In genomic region chr6:90183587-90184333, GRCh38 we compare ENCODE assay signal across 20 cellular contexts.
DNase-seq lines count a peak whose midpoint lies in the region; ATAC-seq and TF ChIP-seq lines count a peak whose summit lies in the region.
"Had no signal": no experiment of that assay in that cellular context is flagged by ENCODE, and none has a peak within 500 bp of the region (broad histone marks: within the 10 kb centered on the region; RNA-seq: fewer than 3 reads in every experiment).

No MANE protein-coding gene starts in this region.

- peaks cover 21% of the 10 kb centered on the region for H3K36me3 Mint-ChIP-seq in activated CD4-positive, alpha-beta T cell treated with anti-CD3 and anti-CD28 coated beads, Interleukin-2, amount 10 ng/mL, durations not matched to agents 24 days and 14 days (ENCODE audit: low read depth)

- TF ChIP-seq RAD21 in SK-N-SH (IDR thresholded peaks at IDR 0.05; ENCODE audit: low read length): 0 out of 2 replicates have a peak, but pooled peaks have one; percentile 4

- H3K36me3 ChIP-seq in SK-N-SH (replicated peaks in 1 of 2; ENCODE audit: control insufficient read depth in 1 of 2, insufficient read depth in 2 of 2, low read length in 1 of 2) (no peaks in the 10 kb centered on the region), hepatocyte (replicated peaks; ENCODE audit: insufficient read depth, low read depth) (no peaks in the 10 kb centered on the region)
- H3K36me3 ChIP-seq: vagina had no signal

- H3K9me2 ChIP-seq in SK-N-SH: no peaks in the 10 kb centered on the region
- no peaks in the 10 kb centered on the region for H3K9me2 ChIP-seq in hepatocyte (replicated peaks; ENCODE audit: insufficient read depth)

- H3K9me3 Mint-ChIP-seq in activated CD4-positive, alpha-beta T cell treated with anti-CD3 and anti-CD28 coated beads, Interleukin-2, amount 10 ng/mL, durations not matched to agents 24 days and 14 days: no peaks in the 10 kb centered on the region
- H3K9me3 Mint-ChIP-seq: effector memory CD8-positive, alpha-beta T cell had no signal

- ATAC-seq in GM21723 (IDR thresholded peaks at IDR 0.05; ENCODE audit: unreplicated experiment) (no peak), GM21786 (IDR thresholded peaks at IDR 0.05; ENCODE audit: unreplicated experiment) (no peak)
- ATAC-seq: effector memory CD8-positive, alpha-beta T cell had no signal

- H3F3A ChIP-seq in SK-N-SH (replicated peaks; ENCODE audit: insufficient read depth): no peaks in the 10 kb centered on the region

- POLR2A ChIA-PET in SK-N-SH (lab: Yijun Ruan, JAX): no interaction called here

- H4K20me1 ChIP-seq in SK-N-SH (ENCODE audit: insufficient read depth): no peaks in the 10 kb centered on the region
- H4K20me1 ChIP-seq in hepatocyte (ENCODE audit: insufficient read depth, poor library complexity, severe bottlenecking): no peaks in the 10 kb centered on the region

- peak overlapping the region; percentile 70 for H3K27ac Mint-ChIP-seq in activated CD4-positive, alpha-beta T cell treated with anti-CD3 and anti-CD28 coated beads, Interleukin-2, amount 10 ng/mL, durations not matched to agents 24 days and 14 days
- H3K27ac Mint-ChIP-seq: effector memory CD8-positive, alpha-beta T cell had no signal

- peak overlapping the region; percentile 28 for H3K4me3 Mint-ChIP-seq in activated CD4-positive, alpha-beta T cell treated with anti-CD3 and anti-CD28 coated beads, Interleukin-2, amount 10 ng/mL, durations not matched to agents 24 days and 14 days
- H3K4me3 Mint-ChIP-seq: effector memory CD8-positive, alpha-beta T cell had no signal

- H3K9ac ChIP-seq in SK-N-SH: no peak overlapping the region

- H3K27ac ChIP-seq in SK-N-SH (ENCODE audit: low read depth in 2 of 2, low read length in 1 of 2) (peak overlapping the region in 1 of 2 experiments; percentile 75; a peak in 2 of 4 replicates), hepatocyte (peak overlapping the region; percentile 66)
- H3K27ac ChIP-seq: vagina had no signal

- H3K79me2 ChIP-seq in SK-N-SH (ENCODE audit: insufficient read depth) (no peaks in the 10 kb centered on the region), hepatocyte (no peaks in the 10 kb centered on the region)

- WGBS in SK-N-SH (ENCODE audit: low lambda C conversion rate): 83% methylated on average over 3 of the region's 3 CpGs
- 38% methylated on average over 3 of the region's 3 CpGs for WGBS in hepatocyte (ENCODE audit: low lambda C conversion rate, missing lambda C conversion rate)

- TF ChIP-seq EP300 in SK-N-SH (IDR thresholded peaks at IDR 0.05; ENCODE audit: borderline replicate concordance in 1 of 2, low read depth in 1 of 2, low read length in 1 of 2): no peak

- peaks cover 0 to 27% of the 10 kb centered on the region in 2 experiments; a peak in 2 of 4 replicates for H3K4me1 ChIP-seq in SK-N-SH (ENCODE audit: control insufficient read depth in 1 of 2, insufficient read depth in 2 of 2, low read depth in 1 of 2, low read length in 1 of 2)
- peaks cover 37% of the 10 kb centered on the region for H3K4me1 ChIP-seq in hepatocyte (ENCODE audit: insufficient read depth)

- H3K4me2 ChIP-seq in SK-N-SH (no peak overlapping the region), hepatocyte (peak overlapping the region; percentile 26)

- TF ChIP-seq CTCF in SK-N-SH (IDR thresholded peaks at IDR 0.05) (no peak), hepatocyte (IDR thresholded peaks at IDR 0.05; ENCODE audit: poor library complexity) (no peak)

- H3K27me3 Mint-ChIP-seq in activated CD4-positive, alpha-beta T cell treated with anti-CD3 and anti-CD28 coated beads, Interleukin-2, amount 10 ng/mL, durations not matched to agents 24 days and 14 days: no peaks in the 10 kb centered on the region
- H3K27me3 Mint-ChIP-seq: effector memory CD8-positive, alpha-beta T cell had no signal

- H3K4me3 ChIP-seq in SK-N-SH (ENCODE audit: low read depth in 2 of 2, low read length in 1 of 2) (no peak overlapping the region), hepatocyte (no peak overlapping the region)
- H3K4me3 ChIP-seq: vagina had no signal

- H2AFZ ChIP-seq in SK-N-SH (ENCODE audit: low read depth): no peak overlapping the region
- H2AFZ ChIP-seq in hepatocyte: no peak overlapping the region

- H3K27me3 ChIP-seq in SK-N-SH (ENCODE audit: insufficient read depth) (no peaks in the 10 kb centered on the region), hepatocyte (no peaks in the 10 kb centered on the region)
- H3K27me3 ChIP-seq: vagina had no signal

- CTCF ChIA-PET in SK-N-SH (lab: Yijun Ruan, JAX): interaction anchor here (0.7 to 1.5 kb wide), 4 partner anchors 10 to 243 kb away, joined by 3 to 5 read pairs (median 4); no protein-coding TSS in a partner anchor

- peaks cover 57% of the 10 kb centered on the region for H3K4me1 Mint-ChIP-seq in activated CD4-positive, alpha-beta T cell treated with anti-CD3 and anti-CD28 coated beads, Interleukin-2, amount 10 ng/mL, durations not matched to agents 24 days and 14 days

- DNase-seq in activated CD4-positive, alpha-beta T cell treated with anti-CD3 and anti-CD28 coated beads, Interleukin-2, amount 10 ng/mL, durations not matched to agents 24 days and 14 days: no peak
- no peak for DNase-seq in activated CD4-positive, alpha-beta T cell treated with anti-CD3 and anti-CD28 coated beads, Interleukin-2, amount 50 U/mL, for 4 hours
- DNase-seq in SK-N-SH: no peak
- peak; percentile 55 for DNase-seq in hepatocyte (ENCODE audit: low spot score)
- peak; percentile 97 for DNase-seq in renal cortical epithelial cell (ENCODE audit: low read depth)
- no peak for DNase-seq in 8988T
- DNase-seq: ACHN; activated CD8-positive, alpha-beta memory T cell treated with anti-CD3 and anti-CD28 coated beads, Interleukin-2, amount 50 U/mL, for 48 hours; aorta; DMS79; effector memory CD8-positive, alpha-beta T cell; foreskin melanocyte; KBM-7; NCI-H1436; NCI-H524; nucleus accumbens; stimulated activated CD4-positive, alpha-beta T cell treated with anti-CD3 and anti-CD28 coated beads, Interleukin-15, amount 100 ng/mL, for 24 hours had no signal

- intact Hi-C loops in activated CD4-positive, alpha-beta T cell treated with anti-CD3 and anti-CD28 coated beads, Interleukin-2, amount 10 ng/mL, durations not matched to agents 24 days and 14 days (cut with micrococcal nuclease): no loop called here

- no peaks in the 10 kb centered on the region for H3K9me3 ChIP-seq in SK-N-SH
- no peaks in the 10 kb centered on the region for H3K9me3 ChIP-seq in hepatocyte (ENCODE audit: low read depth)
- H3K9me3 ChIP-seq: vagina had no signal

TF ChIP-seq in SK-N-SH, 30 proteins besides CTCF, POLR2A, EP300 and RAD21:
- TF ChIP-seq MAX (IDR thresholded peaks at IDR 0.05; ENCODE audit: low read depth) (no peak), GABPA (IDR thresholded peaks at IDR 0.05; ENCODE audit: low read depth) (no peak), SMC3 (IDR thresholded peaks at IDR 0.05; ENCODE audit: low read depth, low read length) (no peak), TCF12 (IDR thresholded peaks at IDR 0.05) (no peak)

Comparison
In these comparisons a context has a peak if more than half of its experiments do, and no peak if none do; other contexts are left out.
1. DNase-seq: peak in hepatocyte (single experiment) and renal cortical epithelial cell (single experiment); none in activated CD4-positive, alpha-beta T cell treated with anti-CD3 and anti-CD28 coated beads, Interleukin-2, amount 10 ng/mL, durations not matched to agents 24 days and 14 days (single experiment), activated CD4-positive, alpha-beta T cell treated with anti-CD3 and anti-CD28 coated beads, Interleukin-2, amount 50 U/mL, for 4 hours (0 of 2), SK-N-SH (single experiment) and 8988T (single experiment).